14 cellular contexts compared by ENCODE assay signal in the genomic region with DNA sequence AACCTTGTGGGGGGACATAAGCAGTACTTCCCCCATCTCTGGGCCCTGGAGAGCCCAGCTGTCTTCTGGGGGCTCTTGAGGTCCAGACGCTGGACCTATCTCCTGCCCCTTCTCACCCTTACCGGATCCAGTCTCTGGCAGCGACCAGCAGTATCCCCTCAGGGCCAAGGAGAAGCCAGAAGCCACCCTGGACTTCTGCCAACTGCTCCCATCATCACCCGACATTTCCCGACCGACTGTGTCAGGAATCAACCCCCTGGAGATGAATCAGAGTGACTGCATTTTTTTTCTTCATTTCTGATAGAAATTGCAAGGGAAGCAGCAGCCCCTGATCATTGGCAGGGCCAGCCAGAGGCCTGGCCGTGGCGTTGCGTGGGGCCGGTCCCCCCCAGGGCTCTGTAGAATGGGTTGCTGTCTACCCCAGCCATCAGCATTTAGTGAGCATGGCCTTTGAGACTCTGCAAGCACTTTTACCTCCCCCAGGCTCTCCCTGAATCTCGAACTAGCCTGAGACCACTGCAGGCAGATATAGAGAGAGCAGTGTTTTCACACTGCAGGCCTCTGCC. TPM values are rescaled to one million over a fixed set of nuclear protein-coding genes. Genes with fewer than 3 reads are reported as not detected.
DNase-seq lines count a peak whose midpoint lies in the region; ATAC-seq, FAIRE-seq and TF ChIP-seq lines count a peak whose summit lies in the region.
"Had no signal": no experiment of that assay in that cellular context is flagged by ENCODE, and none has a peak within 500 bp of the region (broad histone marks: within the 10 kb centered on the region; RNA-seq: fewer than 3 reads in every experiment).

No MANE protein-coding gene starts in this region.

- H3K27me3 Mint-ChIP-seq in brain, result peaks cover 7% of the 10 kb centered on the region

- intact Hi-C loops in ascending aorta (cut with DNase I), result no loop called here

- no peak overlapping the region for H3K27ac ChIP-seq in ascending aorta
- peak overlapping the region in 1 of 2 donors; percentile 64 for H3K27ac ChIP-seq in small intestine (ENCODE audit: low read depth in 1 of 2, low read length in 1 of 2)
- H3K27ac ChIP-seq: 22Rv1 had no signal

- H3K27ac Mint-ChIP-seq in brain, result peak overlapping the region in 4 of 5 experiments; percentile 16 to 89 (median 68)

- peak; percentile 3 for DNase-seq in NCI-H1092 treated with DMSO at 0.1 percent for 48 hours (lab: John Stamatoyannopoulos, UW)
- no peak for DNase-seq in NCI-H1092 (lab: John Stamatoyannopoulos, UW)
- peak; percentile 4 for DNase-seq in NCI-H1105 treated with DMSO at 0.1 percent for 48 hours (lab: John Stamatoyannopoulos, UW)
- peak; percentile 54 for DNase-seq in omental fat pad (ENCODE audit: low spot score)
- no peak for DNase-seq in ascending aorta (ENCODE audit: low spot score in 2 of 2)
- no peak for DNase-seq in small intestine
- DNase-seq: activated CD4-positive, alpha-beta T cell treated with anti-CD3 and anti-CD28 coated beads, Interleukin-2, amount 50 U/mL, for 1 hour; amniotic stem cell; naive thymus-derived CD8-positive, alpha-beta T cell; NCI-H446; stimulated activated CD4-positive, alpha-beta T cell treated with anti-CD3 and anti-CD28 coated beads, Interleukin-12 subunit alpha, Interleukin-12 subunit beta, amount 100 ng/mL, for 4 hours had no signal

- WGBS in small intestine, 3 donors, result 76 to 82% (median 78%) methylated on average over 11 of the region's 11 CpGs

- FAIRE-seq in small intestine (lab: Jason Lieb, UNC), result no peak

- H3K36me3 ChIP-seq in ascending aorta (no peaks in the 10 kb centered on the region), small intestine (ENCODE audit: control insufficient read depth in 2 of 2, insufficient read depth in 2 of 2, low read length in 2 of 2) (no peaks in the 10 kb centered on the region)

- H3K9me3 Mint-ChIP-seq in brain, result no peaks in the 10 kb centered on the region
- H3K9me3 Mint-ChIP-seq: naive thymus-derived CD8-positive, alpha-beta T cell had no signal

- H3K4me3 Mint-ChIP-seq in brain, result peak overlapping the region in 1 of 5 experiments; percentile 35

- H3K4me1 Mint-ChIP-seq in brain, result peaks cover 68% of the 10 kb centered on the region

- TF ChIP-seq CTCF in brain (conservative IDR thresholded peaks at IDR 0.05) (no peak), omental fat pad (IDR thresholded peaks at IDR 0.05) (no peak), ascending aorta (IDR thresholded peaks at IDR 0.05) (no peak)

- H3K4me3 ChIP-seq in ascending aorta (no peak overlapping the region), small intestine (ENCODE audit: low read depth in 1 of 2, low read length in 2 of 2) (no peak overlapping the region)

- no peaks in the 10 kb centered on the region for H3K36me3 Mint-ChIP-seq in brain
- H3K36me3 Mint-ChIP-seq: naive thymus-derived CD8-positive, alpha-beta T cell had no signal

- H3K27me3 ChIP-seq in ascending aorta (no peaks in the 10 kb centered on the region), small intestine (ENCODE audit: control insufficient read depth in 2 of 2, insufficient read depth in 2 of 2, low read length in 2 of 2) (no peaks in the 10 kb centered on the region)

- no peak for ATAC-seq in omental fat pad (ENCODE audit: low FRiP score)
- no peak for ATAC-seq in HG03439 (IDR thresholded peaks at IDR 0.05; ENCODE audit: unreplicated experiment)
- ATAC-seq: naive thymus-derived CD8-positive, alpha-beta T cell had no signal

- H3K9me3 ChIP-seq in ascending aorta (no peaks in the 10 kb centered on the region), small intestine (ENCODE audit: control insufficient read depth, low read depth) (no peaks in the 10 kb centered on the region)

- H3K4me1 ChIP-seq in ascending aorta (peaks cover 6 to 14% of the 10 kb centered on the region in 2 donors), small intestine (ENCODE audit: control insufficient read depth in 2 of 2, insufficient read depth in 1 of 2, low read depth in 1 of 2, low read length in 1 of 2) (peaks cover 2 to 5% of the 10 kb centered on the region in 2 donors)

RNA-seq across cellular contexts. Expression of a gene that starts 5.2 kb away (rescaled TPM):
- 0.22 TPM for polyA plus RNA-seq in brain (ENCODE audit: insufficient read depth, low read depth, low replicate concordance)
- 10 to 100 TPM in 2 of 4 donors, 1 to 10 TPM in 2; 1.3 to 74.7 (median 24.4) TPM for total RNA-seq in omental fat pad
- not detected for total RNA-seq in ascending aorta
- 1 to 10 TPM; 3.0 to 7.7 (median 4.2) TPM for polyA plus RNA-seq in small intestine
- total RNA-seq: naive thymus-derived CD8-positive, alpha-beta T cell had no signal
- polyA plus RNA-seq: naive thymus-derived CD8-positive, alpha-beta T cell had no signal

RNA-seq across cellular contexts. Expression of a gene that starts 14.9 kb away (rescaled TPM):
- polyA plus RNA-seq in brain (ENCODE audit: insufficient read depth, low read depth, low replicate concordance) (not detected), small intestine (under 1 TPM in 1 of 3 donors, not detected in 2; 0.55 TPM)
- total RNA-seq in omental fat pad (10 to 100 TPM in 1 of 4 donors, 1 to 10 TPM in 3; 7.1 to 17.8 (median 8.6) TPM), ascending aorta (not detected)

RNA-seq across cellular contexts. Expression of a gene that starts 37.6 kb away (rescaled TPM):
- polyA plus RNA-seq in brain (ENCODE audit: insufficient read depth, low read depth, low replicate concordance) (6.8 TPM), small intestine (1 to 10 TPM; 2.0 to 7.0 (median 2.2) TPM)
- total RNA-seq in omental fat pad (10 to 100 TPM in 3 of 4 donors, 1 to 10 TPM in 1; 7.1 to 47.9 (median 21.0) TPM), ascending aorta (55.9 TPM)

Comparison
In these comparisons a context has a peak if more than half of its experiments do, and no peak if none do; other contexts are left out.
1. DNase-seq: peak in NCI-H1092 treated with DMSO at 0.1 percent for 48 hours (single experiment), NCI-H1105 treated with DMSO at 0.1 percent for 48 hours (single experiment) and omental fat pad (single experiment); none in NCI-H1092 (single experiment), ascending aorta (0 of 2) and small intestine (single experiment).